ENCODE assay signal across 8 cellular contexts in the genomic region with DNA sequence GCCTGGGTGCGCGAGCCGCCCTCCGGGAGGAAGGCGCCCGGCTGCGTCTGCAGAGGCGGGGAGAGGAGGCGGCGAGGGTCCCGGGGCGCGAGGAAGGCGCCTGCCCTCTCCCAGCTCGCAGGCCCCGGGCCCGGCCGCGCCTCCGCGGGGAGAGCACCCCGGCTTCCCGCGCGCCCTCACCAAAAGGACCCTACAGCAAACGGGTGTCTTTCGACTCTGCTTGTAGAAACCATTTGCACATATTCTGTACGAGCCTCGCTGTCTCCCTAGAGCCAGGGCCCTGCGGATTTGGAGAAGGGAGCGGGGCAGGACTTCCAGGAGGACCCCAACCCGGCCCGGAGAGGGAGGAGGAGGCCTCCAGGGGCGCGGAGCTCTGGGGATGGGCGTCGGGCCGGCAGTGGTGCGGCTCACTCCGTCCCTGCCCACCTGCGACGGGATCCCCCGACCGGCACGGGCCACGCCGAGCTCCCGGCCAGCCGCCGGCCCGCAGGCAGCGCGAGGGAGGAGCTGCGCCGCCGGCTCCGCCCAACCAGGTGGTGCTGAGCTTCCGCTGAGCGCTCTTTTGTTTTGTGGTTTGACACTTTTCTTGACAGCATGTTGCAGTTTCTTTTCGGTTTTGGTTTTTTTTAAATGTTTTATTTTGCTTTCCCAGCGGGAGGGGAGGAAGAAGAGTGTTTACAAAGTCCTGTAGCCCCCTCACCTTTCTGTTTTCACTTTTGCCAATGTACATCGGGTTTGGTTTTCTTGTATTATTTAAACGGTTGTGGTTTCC.
DNase-seq lines count a peak whose midpoint lies in the region; ATAC-seq and TF ChIP-seq lines count a peak whose summit lies in the region.

No MANE protein-coding gene starts in this region.

- H3K27me3 Mint-ChIP-seq in activated naive CD8-positive, alpha-beta T cell treated with anti-CD3 and anti-CD28 coated beads, Interleukin-2, amount 50 U/mL, for 24 hours: peaks cover 4% of the 10 kb centered on the region

- POLR2A ChIA-PET in OCI-LY7 (lab: Charles Lee): interaction anchor here (0.6 kb wide), 1 partner anchor 901 kb away, joined by 3 read pairs; no protein-coding TSS in a partner anchor

- ATAC-seq in GM18520 (IDR thresholded peaks at IDR 0.05; ENCODE audit: unreplicated experiment) (peak; percentile 72), HG02885 (IDR thresholded peaks at IDR 0.05; ENCODE audit: poor library complexity, unreplicated experiment) (peak; percentile 76), left lung (peak; percentile 74), GM18868 (IDR thresholded peaks at IDR 0.05; ENCODE audit: unreplicated experiment) (no peak)
- ATAC-seq in activated naive CD8-positive, alpha-beta T cell treated with anti-CD3 and anti-CD28 coated beads, Interleukin-2, amount 50 U/mL, for 24 hours: peak; percentile 76

- no peaks in the 10 kb centered on the region for H4K20me1 ChIP-seq in OCI-LY7 (ENCODE audit: insufficient read depth, low read length)

- H3K4me3 ChIP-seq in OCI-LY7 (ENCODE audit: low read depth, low read length, poor library complexity, severe bottlenecking) (no peak overlapping the region), left lung (peak overlapping the region in 1 of 2 donors; percentile 47)

- H3K4me1 Mint-ChIP-seq in activated naive CD8-positive, alpha-beta T cell treated with anti-CD3 and anti-CD28 coated beads, Interleukin-2, amount 50 U/mL, for 24 hours: peaks cover 42% of the 10 kb centered on the region

- H3K9me3 ChIP-seq in OCI-LY7 (ENCODE audit: low read length): no peaks in the 10 kb centered on the region
- H3K9me3 ChIP-seq in left lung: no peaks in the 10 kb centered on the region

- H3K4me1 ChIP-seq in OCI-LY7 (ENCODE audit: insufficient read depth, low read length, poor library complexity, severe bottlenecking): no peaks in the 10 kb centered on the region
- peaks cover 0 to 17% of the 10 kb centered on the region in 2 donors for H3K4me1 ChIP-seq in left lung

- no peaks in the 10 kb centered on the region for H3K9me3 Mint-ChIP-seq in activated naive CD8-positive, alpha-beta T cell treated with anti-CD3 and anti-CD28 coated beads, Interleukin-2, amount 50 U/mL, for 24 hours

- no TSS peak for BruUV-seq in OCI-LY7 (replicated peaks; lab: Mats Ljungman, UMichigan)

- CTCF ChIA-PET in OCI-LY7 (lab: Charles Lee; ENCODE audit: unreplicated experiment): interaction anchor here (1.1 kb wide), 1 partner anchor 8 kb away, joined by 5 read pairs; no protein-coding TSS in a partner anchor

- H3K36me3 Mint-ChIP-seq in activated naive CD8-positive, alpha-beta T cell treated with anti-CD3 and anti-CD28 coated beads, Interleukin-2, amount 50 U/mL, for 24 hours (ENCODE audit: low read depth): peaks cover 1% of the 10 kb centered on the region

- H3K27me3 ChIP-seq in left lung: peaks cover 0 to 32% of the 10 kb centered on the region in 2 donors

- H3K4me2 ChIP-seq in OCI-LY7 (ENCODE audit: low read length): peak overlapping the region; percentile 54; the same call in 1 of the 2 replicates

- H3K27ac ChIP-seq in OCI-LY7 (ENCODE audit: low read depth, low read length, poor library complexity, severe bottlenecking): no peak overlapping the region
- peak overlapping the region in 1 of 2 donors; percentile 28 for H3K27ac ChIP-seq in left lung

- H3K79me2 ChIP-seq in OCI-LY7 (ENCODE audit: insufficient read depth, low read depth, low read length): no peaks in the 10 kb centered on the region

- peak overlapping the region; percentile 87 for H3K4me3 Mint-ChIP-seq in activated naive CD8-positive, alpha-beta T cell treated with anti-CD3 and anti-CD28 coated beads, Interleukin-2, amount 50 U/mL, for 24 hours

- no peaks in the 10 kb centered on the region for H3K9me2 ChIP-seq in OCI-LY7 (ENCODE audit: insufficient read depth, low read length)

- no peak overlapping the region for H2AFZ ChIP-seq in OCI-LY7 (ENCODE audit: low read length)

- intact Hi-C loops in OCI-LY7 (cut with micrococcal nuclease; ENCODE audit: unreplicated experiment): no loop called here
- intact Hi-C loops in left lung (cut with DNase I): no loop called here

- TF ChIP-seq CTCF in OCI-LY7 (conservative IDR thresholded peaks at IDR 0.05; ENCODE audit: low read length): no peak
- no peak for TF ChIP-seq CTCF in left lung (IDR thresholded peaks at IDR 0.05)

- DNase-seq in OCI-LY7 (ENCODE audit: low spot score): peak; percentile 3
- peak; percentile 58 for DNase-seq in activated naive CD8-positive, alpha-beta T cell treated with anti-CD3 and anti-CD28 coated beads, Interleukin-2, amount 50 U/mL, for 24 hours
- DNase-seq in left lung: no peak
- peak; percentile 12 to 39 for DNase-seq in stimulated activated CD8-positive, alpha-beta memory T cell treated with anti-CD3 and anti-CD28 coated beads, Interleukin-7, amount 100 ng/mL, for 4 hours (ENCODE audit: low read depth in 2 of 2)
- DNase-seq in A172 (ENCODE audit: low spot score): no peak

- peak overlapping the region; percentile 88 for H3K27ac Mint-ChIP-seq in activated naive CD8-positive, alpha-beta T cell treated with anti-CD3 and anti-CD28 coated beads, Interleukin-2, amount 50 U/mL, for 24 hours

- H3K36me3 ChIP-seq in OCI-LY7 (ENCODE audit: insufficient read depth, low read length): no peaks in the 10 kb centered on the region
- H3K36me3 ChIP-seq in left lung: no peaks in the 10 kb centered on the region

Comparison
In these comparisons a context has a peak if more than half of its experiments do, and no peak if none do; other contexts are left out.
1. DNase-seq: peak in OCI-LY7 (single experiment), activated naive CD8-positive, alpha-beta T cell treated with anti-CD3 and anti-CD28 coated beads, Interleukin-2, amount 50 U/mL, for 24 hours (single experiment) and stimulated activated CD8-positive, alpha-beta memory T cell treated with anti-CD3 and anti-CD28 coated beads, Interleukin-7, amount 100 ng/mL, for 4 hours (2 of 2); none in left lung (0 of 2) and A172 (single experiment).